ENCODE assay signal across 1 cellular context in the genomic region with DNA sequence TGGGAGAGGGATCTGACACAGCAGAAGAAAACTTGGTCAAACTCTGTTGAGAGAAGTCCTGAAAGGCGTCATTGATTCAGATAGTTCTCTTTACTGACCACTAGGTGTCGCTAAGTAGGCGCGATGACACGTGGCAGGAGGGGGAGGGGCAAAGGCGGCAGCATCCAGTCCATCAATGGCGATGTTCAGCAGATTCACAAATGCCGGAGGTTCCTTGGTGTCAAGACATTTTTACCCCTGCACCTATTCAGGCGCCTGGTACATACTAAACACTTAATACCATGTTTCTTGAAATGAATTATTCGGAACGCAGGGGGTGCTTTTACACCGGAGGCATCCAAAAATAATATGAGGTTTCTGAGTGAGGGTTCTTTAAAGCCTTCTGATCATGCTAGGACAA.
TF ChIP-seq lines count a peak whose summit lies in the region.

No MANE protein-coding gene starts in this region.

TF ChIP-seq in K562, 482 proteins besides CTCF, POLR2A, EP300 and RAD21 (continued from another document and continues in another):
- TF ChIP-seq, protein P1, sequence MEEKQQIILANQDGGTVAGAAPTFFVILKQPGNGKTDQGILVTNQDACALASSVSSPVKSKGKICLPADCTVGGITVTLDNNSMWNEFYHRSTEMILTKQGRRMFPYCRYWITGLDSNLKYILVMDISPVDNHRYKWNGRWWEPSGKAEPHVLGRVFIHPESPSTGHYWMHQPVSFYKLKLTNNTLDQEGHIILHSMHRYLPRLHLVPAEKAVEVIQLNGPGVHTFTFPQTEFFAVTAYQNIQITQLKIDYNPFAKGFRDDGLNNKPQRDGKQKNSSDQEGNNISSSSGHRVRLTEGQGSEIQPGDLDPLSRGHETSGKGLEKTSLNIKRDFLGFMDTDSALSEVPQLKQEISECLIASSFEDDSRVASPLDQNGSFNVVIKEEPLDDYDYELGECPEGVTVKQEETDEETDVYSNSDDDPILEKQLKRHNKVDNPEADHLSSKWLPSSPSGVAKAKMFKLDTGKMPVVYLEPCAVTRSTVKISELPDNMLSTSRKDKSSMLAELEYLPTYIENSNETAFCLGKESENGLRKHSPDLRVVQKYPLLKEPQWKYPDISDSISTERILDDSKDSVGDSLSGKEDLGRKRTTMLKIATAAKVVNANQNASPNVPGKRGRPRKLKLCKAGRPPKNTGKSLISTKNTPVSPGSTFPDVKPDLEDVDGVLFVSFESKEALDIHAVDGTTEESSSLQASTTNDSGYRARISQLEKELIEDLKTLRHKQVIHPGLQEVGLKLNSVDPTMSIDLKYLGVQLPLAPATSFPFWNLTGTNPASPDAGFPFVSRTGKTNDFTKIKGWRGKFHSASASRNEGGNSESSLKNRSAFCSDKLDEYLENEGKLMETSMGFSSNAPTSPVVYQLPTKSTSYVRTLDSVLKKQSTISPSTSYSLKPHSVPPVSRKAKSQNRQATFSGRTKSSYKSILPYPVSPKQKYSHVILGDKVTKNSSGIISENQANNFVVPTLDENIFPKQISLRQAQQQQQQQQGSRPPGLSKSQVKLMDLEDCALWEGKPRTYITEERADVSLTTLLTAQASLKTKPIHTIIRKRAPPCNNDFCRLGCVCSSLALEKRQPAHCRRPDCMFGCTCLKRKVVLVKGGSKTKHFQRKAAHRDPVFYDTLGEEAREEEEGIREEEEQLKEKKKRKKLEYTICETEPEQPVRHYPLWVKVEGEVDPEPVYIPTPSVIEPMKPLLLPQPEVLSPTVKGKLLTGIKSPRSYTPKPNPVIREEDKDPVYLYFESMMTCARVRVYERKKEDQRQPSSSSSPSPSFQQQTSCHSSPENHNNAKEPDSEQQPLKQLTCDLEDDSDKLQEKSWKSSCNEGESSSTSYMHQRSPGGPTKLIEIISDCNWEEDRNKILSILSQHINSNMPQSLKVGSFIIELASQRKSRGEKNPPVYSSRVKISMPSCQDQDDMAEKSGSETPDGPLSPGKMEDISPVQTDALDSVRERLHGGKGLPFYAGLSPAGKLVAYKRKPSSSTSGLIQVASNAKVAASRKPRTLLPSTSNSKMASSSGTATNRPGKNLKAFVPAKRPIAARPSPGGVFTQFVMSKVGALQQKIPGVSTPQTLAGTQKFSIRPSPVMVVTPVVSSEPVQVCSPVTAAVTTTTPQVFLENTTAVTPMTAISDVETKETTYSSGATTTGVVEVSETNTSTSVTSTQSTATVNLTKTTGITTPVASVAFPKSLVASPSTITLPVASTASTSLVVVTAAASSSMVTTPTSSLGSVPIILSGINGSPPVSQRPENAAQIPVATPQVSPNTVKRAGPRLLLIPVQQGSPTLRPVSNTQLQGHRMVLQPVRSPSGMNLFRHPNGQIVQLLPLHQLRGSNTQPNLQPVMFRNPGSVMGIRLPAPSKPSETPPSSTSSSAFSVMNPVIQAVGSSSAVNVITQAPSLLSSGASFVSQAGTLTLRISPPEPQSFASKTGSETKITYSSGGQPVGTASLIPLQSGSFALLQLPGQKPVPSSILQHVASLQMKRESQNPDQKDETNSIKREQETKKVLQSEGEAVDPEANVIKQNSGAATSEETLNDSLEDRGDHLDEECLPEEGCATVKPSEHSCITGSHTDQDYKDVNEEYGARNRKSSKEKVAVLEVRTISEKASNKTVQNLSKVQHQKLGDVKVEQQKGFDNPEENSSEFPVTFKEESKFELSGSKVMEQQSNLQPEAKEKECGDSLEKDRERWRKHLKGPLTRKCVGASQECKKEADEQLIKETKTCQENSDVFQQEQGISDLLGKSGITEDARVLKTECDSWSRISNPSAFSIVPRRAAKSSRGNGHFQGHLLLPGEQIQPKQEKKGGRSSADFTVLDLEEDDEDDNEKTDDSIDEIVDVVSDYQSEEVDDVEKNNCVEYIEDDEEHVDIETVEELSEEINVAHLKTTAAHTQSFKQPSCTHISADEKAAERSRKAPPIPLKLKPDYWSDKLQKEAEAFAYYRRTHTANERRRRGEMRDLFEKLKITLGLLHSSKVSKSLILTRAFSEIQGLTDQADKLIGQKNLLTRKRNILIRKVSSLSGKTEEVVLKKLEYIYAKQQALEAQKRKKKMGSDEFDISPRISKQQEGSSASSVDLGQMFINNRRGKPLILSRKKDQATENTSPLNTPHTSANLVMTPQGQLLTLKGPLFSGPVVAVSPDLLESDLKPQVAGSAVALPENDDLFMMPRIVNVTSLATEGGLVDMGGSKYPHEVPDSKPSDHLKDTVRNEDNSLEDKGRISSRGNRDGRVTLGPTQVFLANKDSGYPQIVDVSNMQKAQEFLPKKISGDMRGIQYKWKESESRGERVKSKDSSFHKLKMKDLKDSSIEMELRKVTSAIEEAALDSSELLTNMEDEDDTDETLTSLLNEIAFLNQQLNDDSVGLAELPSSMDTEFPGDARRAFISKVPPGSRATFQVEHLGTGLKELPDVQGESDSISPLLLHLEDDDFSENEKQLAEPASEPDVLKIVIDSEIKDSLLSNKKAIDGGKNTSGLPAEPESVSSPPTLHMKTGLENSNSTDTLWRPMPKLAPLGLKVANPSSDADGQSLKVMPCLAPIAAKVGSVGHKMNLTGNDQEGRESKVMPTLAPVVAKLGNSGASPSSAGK (IDR thresholded peaks at IDR 0.05): peak; percentile 89
- TF ChIP-seq ZFPM2 (CRISPR knock-in tag; IDR thresholded peaks at IDR 0.05): no peak
- no peak for TF ChIP-seq POLR2AphosphoS5 (IDR thresholded peaks at IDR 0.05; ENCODE audit: control insufficient read depth, insufficient read depth, low read depth, low read length)
- no peak for TF ChIP-seq FOXK1 (CRISPR knock-in tag; IDR thresholded peaks at IDR 0.05; ENCODE audit: borderline replicate concordance)
- TF ChIP-seq ZNF584 (CRISPR knock-in tag; IDR thresholded peaks at IDR 0.05; ENCODE audit: low read depth): peak; percentile 79; the same call in 1 of the 2 replicates
- peak; percentile 69 for TF ChIP-seq CXXC5 (CRISPR knock-in tag; IDR thresholded peaks at IDR 0.05)
- no peak for TF ChIP-seq GTF2B (IDR thresholded peaks at IDR 0.05; ENCODE audit: extremely low read depth, insufficient read length)
- peak; percentile 87 for TF ChIP-seq ZNF589 (CRISPR knock-in tag; IDR thresholded peaks at IDR 0.05; ENCODE audit: low read depth)
- TF ChIP-seq MEF2D (tag; conservative IDR thresholded peaks at IDR 0.05; ENCODE audit: low read depth): no peak
- peak; percentile 70; the same call in 1 of the 2 replicates for TF ChIP-seq LCOR (CRISPR knock-in tag; IDR thresholded peaks at IDR 0.05)
- no peak for TF ChIP-seq NR4A1 (CRISPR knock-in tag; IDR thresholded peaks at IDR 0.05)
- TF ChIP-seq NR4A1 (tag; IDR thresholded peaks at IDR 0.05): peak; percentile 66
- no peak for TF ChIP-seq KDM4B (IDR thresholded peaks at IDR 0.05; ENCODE audit: borderline replicate concordance in 2 of 2, low read depth in 1 of 2)
- TF ChIP-seq NR2C1 (IDR thresholded peaks at IDR 0.05): no peak; the same call in 1 of the 2 replicates
- peak; percentile 37; the same call in 1 of the 2 replicates for TF ChIP-seq NR2C1 (tag; IDR thresholded peaks at IDR 0.05)
- TF ChIP-seq JUND (IDR thresholded peaks at IDR 0.05; ENCODE audit: borderline replicate concordance, low read depth, low read length): peak; percentile 74
- peak; percentile 75; the same call in 2 of the 3 replicates for TF ChIP-seq JUND (tag; IDR thresholded peaks at IDR 0.05; ENCODE audit: borderline replicate concordance, low read depth, low read length)
- no peak for TF ChIP-seq SNIP1 (IDR thresholded peaks at IDR 0.05; ENCODE audit: low read depth)
- TF ChIP-seq FUS (optimal IDR thresholded peaks at IDR 0.05; ENCODE audit: low read depth, low read length): no peak
- TF ChIP-seq BRD4 (IDR thresholded peaks at IDR 0.05): peak; percentile 68; the same call in 1 of the 2 replicates
- TF ChIP-seq POLR2B (IDR thresholded peaks at IDR 0.05; ENCODE audit: low read depth, partially characterized antibody): no peak
- peak; percentile 86 for TF ChIP-seq SMC3 (conservative IDR thresholded peaks at IDR 0.05; ENCODE audit: insufficient read depth, low read depth, low read length)
- peak; percentile 87 for TF ChIP-seq CC2D1A (IDR thresholded peaks at IDR 0.05)
- peak; percentile 89 to 97 for TF ChIP-seq E2F6 (IDR thresholded peaks at IDR 0.05; ENCODE audit: borderline replicate concordance in 1 of 2, extremely low read depth in 1 of 2, insufficient read depth in 1 of 2, insufficient read length in 1 of 2, low read depth in 1 of 2, low read length in 1 of 2, poor library complexity in 1 of 2, severe bottlenecking in 1 of 2)
- 0 out of 2 replicates have a peak, but pooled peaks have one; percentile 35 for TF ChIP-seq NCOR1 (IDR thresholded peaks at IDR 0.05)
- TF ChIP-seq CHAMP1 (IDR thresholded peaks at IDR 0.05): peak; percentile 87; the same call in 1 of the 2 replicates
- peak; percentile 57; the same call in 1 of the 2 replicates for TF ChIP-seq ZNF766 (CRISPR knock-in tag; conservative IDR thresholded peaks at IDR 0.05)
- no peak for TF ChIP-seq GTF2F1 (IDR thresholded peaks at IDR 0.05; ENCODE audit: low read depth, low read length)
- peak; percentile 56 for TF ChIP-seq MECOM (CRISPR knock-in tag; IDR thresholded peaks at IDR 0.05)
- TF ChIP-seq POLR2AphosphoS2 (IDR thresholded peaks at IDR 0.05; ENCODE audit: low read length): no peak
- no peak for TF ChIP-seq SLC30A9 (CRISPR knock-in tag; IDR thresholded peaks at IDR 0.05)
- peak; percentile 23; the same call in 1 of the 2 replicates for TF ChIP-seq TFAP4 (CRISPR knock-in tag; IDR thresholded peaks at IDR 0.05; ENCODE audit: borderline replicate concordance)
- peak; percentile 27; the same call in 1 of the 2 replicates for TF ChIP-seq ZNF644 (tag; IDR thresholded peaks at IDR 0.05; ENCODE audit: low read depth)
- peak; percentile 82 for TF ChIP-seq ZNF592 (IDR thresholded peaks at IDR 0.05)
- no peak for TF ChIP-seq ZNF507 (tag; conservative IDR thresholded peaks at IDR 0.05)
- no peak for TF ChIP-seq TAF1 (IDR thresholded peaks at IDR 0.05; ENCODE audit: control insufficient read depth, extremely low read depth, insufficient read depth, low read length, severe bottlenecking)
- no peak for TF ChIP-seq ARHGAP35 (IDR thresholded peaks at IDR 0.05; ENCODE audit: partially characterized antibody)
- TF ChIP-seq ATF7 (IDR thresholded peaks at IDR 0.05): peak; percentile 66; the same call in 1 of the 2 replicates
- no peak for TF ChIP-seq ZNF324 (CRISPR knock-in tag; IDR thresholded peaks at IDR 0.05)
